26 cellular contexts compared by ENCODE assay signal in the genomic region with DNA sequence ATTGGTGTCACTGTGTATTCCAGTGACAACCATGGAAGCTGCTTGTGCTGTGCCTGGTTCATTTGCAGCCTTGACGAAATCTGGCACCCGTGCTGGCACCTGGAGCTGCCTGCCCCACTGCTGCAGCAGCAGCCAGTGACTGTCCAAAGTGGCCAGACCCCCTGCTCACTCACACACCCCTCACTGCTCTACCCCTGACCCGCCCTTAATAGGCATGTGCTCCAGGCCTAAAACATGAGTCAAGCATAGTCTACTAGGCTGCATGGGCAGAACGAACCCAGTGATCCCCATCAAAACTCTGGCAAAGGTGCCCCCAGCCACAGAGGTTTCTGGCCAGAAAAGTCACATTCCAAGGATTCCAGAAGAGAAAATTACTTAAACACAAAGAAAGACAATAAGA. TPM values are rescaled to one million over a fixed set of nuclear protein-coding genes. Genes with fewer than 3 reads are reported as not detected.
"Had no signal": no experiment of that assay in that cellular context is flagged by ENCODE, and none has a peak within 500 bp of the region (broad histone marks: within the 10 kb centered on the region; RNA-seq: fewer than 3 reads in every experiment).

No MANE protein-coding gene starts in this region.

- H3K4me3 ChIP-seq: dorsolateral prefrontal cortex, gastrocnemius medialis, lung, psoas muscle, uterus had no signal

- DNase-seq: cortex of kidney; dorsolateral prefrontal cortex; effector CD8-positive, alpha-beta T cell; gastrocnemius medialis; immature natural killer cell; kidney; left colon; left ventricle myocardium superior; mesendoderm; naive thymus-derived CD4-positive, alpha-beta T cell; psoas muscle; stimulated activated CD4-positive, alpha-beta T cell treated with anti-CD3 and anti-CD28 coated beads, Interleukin-2, amount 100 ng/mL, for 24 hours; stimulated activated CD4-positive, alpha-beta T cell treated with anti-CD3 and anti-CD28 coated beads, Interleukin-4, amount 100 ng/mL, for 4 hours; stimulated activated naive CD4-positive, alpha-beta T cell treated with Interleukin-2 at 50 U/mL for 16 hours; uterus had no signal

- ATAC-seq: gastrocnemius medialis; left colon; left ventricle myocardium superior; naive thymus-derived CD4-positive, alpha-beta T cell; psoas muscle; sciatic nerve had no signal

- H3K27ac Mint-ChIP-seq: immature natural killer cell, type B pancreatic cell had no signal

- H3K27ac ChIP-seq: dorsolateral prefrontal cortex, gastrocnemius medialis, neutrophil, psoas muscle, uterus had no signal

- H3K4me1 ChIP-seq: gastrocnemius medialis, psoas muscle, uterus had no signal

- H3K27me3 ChIP-seq: gastrocnemius medialis, neutrophil, uterus had no signal

- H3K4me3 Mint-ChIP-seq: immature natural killer cell; naive thymus-derived CD4-positive, alpha-beta T cell; type B pancreatic cell had no signal

- H3K36me3 Mint-ChIP-seq: immature natural killer cell; naive thymus-derived CD4-positive, alpha-beta T cell; type B pancreatic cell had no signal

- H3K9me3 ChIP-seq: gastrocnemius medialis, neutrophil, psoas muscle, uterus had no signal

- H3K36me3 ChIP-seq: gastrocnemius medialis, neutrophil, uterus had no signal

- H3K4me1 Mint-ChIP-seq: immature natural killer cell; naive thymus-derived CD4-positive, alpha-beta T cell had no signal

- H3K9me3 Mint-ChIP-seq: type B pancreatic cell had no signal

RNA-seq across cellular contexts. Expression of gene PRAMEF1, which starts 7.7 kb away (rescaled TPM):
- total RNA-seq: dorsolateral prefrontal cortex; fibroblast of lung; gastrocnemius medialis; kidney; left colon; left ventricle myocardium superior; lung; mononuclear cell; naive thymus-derived CD4-positive, alpha-beta T cell; osteoblast; psoas muscle; sciatic nerve; skeletal muscle tissue; uterus had no signal
- polyA plus RNA-seq: esophagus; fibroblast of lung; immature natural killer cell; lung; naive thymus-derived CD4-positive, alpha-beta T cell; neural cell; psoas muscle had no signal

RNA-seq across cellular contexts. Expression of gene PRAMEF12, which starts 25.4 kb away (rescaled TPM):
- total RNA-seq: dorsolateral prefrontal cortex; fibroblast of lung; gastrocnemius medialis; kidney; left colon; left ventricle myocardium superior; lung; mononuclear cell; naive thymus-derived CD4-positive, alpha-beta T cell; osteoblast; psoas muscle; sciatic nerve; skeletal muscle tissue; uterus had no signal
- polyA plus RNA-seq: esophagus; fibroblast of lung; immature natural killer cell; lung; naive thymus-derived CD4-positive, alpha-beta T cell; neural cell; psoas muscle had no signal

RNA-seq across cellular contexts. Expression of gene PRAMEF11, which starts 32.3 kb away (rescaled TPM):
- total RNA-seq: dorsolateral prefrontal cortex; fibroblast of lung; gastrocnemius medialis; kidney; left colon; left ventricle myocardium superior; lung; mononuclear cell; naive thymus-derived CD4-positive, alpha-beta T cell; osteoblast; psoas muscle; sciatic nerve; skeletal muscle tissue; uterus had no signal
- polyA plus RNA-seq: esophagus; fibroblast of lung; immature natural killer cell; lung; naive thymus-derived CD4-positive, alpha-beta T cell; neural cell; psoas muscle had no signal

RNA-seq across cellular contexts. Expression of gene HNRNPCL1, which starts 49.6 kb away (rescaled TPM):
- total RNA-seq: dorsolateral prefrontal cortex; fibroblast of lung; gastrocnemius medialis; kidney; left colon; left ventricle myocardium superior; lung; mononuclear cell; naive thymus-derived CD4-positive, alpha-beta T cell; osteoblast; psoas muscle; sciatic nerve; skeletal muscle tissue; uterus had no signal
- polyA plus RNA-seq: esophagus; fibroblast of lung; immature natural killer cell; lung; naive thymus-derived CD4-positive, alpha-beta T cell; neural cell; psoas muscle; thymus had no signal

RNA-seq across cellular contexts. Expression of gene CFAP107, which starts 52.9 kb away (rescaled TPM):
- total RNA-seq: fibroblast of lung; gastrocnemius medialis; kidney; left colon; left ventricle myocardium superior; mononuclear cell; naive thymus-derived CD4-positive, alpha-beta T cell; osteoblast; psoas muscle; sciatic nerve had no signal
- polyA plus RNA-seq: esophagus; fibroblast of lung; immature natural killer cell; naive thymus-derived CD4-positive, alpha-beta T cell; neural cell had no signal
